1 cellular context compared by ENCODE assay signal in genomic region chr11:112783945-112784322, GRCh38.
TF ChIP-seq lines count a peak whose summit lies in the region.

No MANE protein-coding gene starts in this region.

TF ChIP-seq in HEK293, 187 proteins besides CTCF, POLR2A, EP300 and RAD21 (continued from another document):
- TF ChIP-seq REST (tag by site-specific recombination; IDR thresholded peaks at IDR 0.05) (no peak), ZNF701 (tag by site-specific recombination; IDR thresholded peaks at IDR 0.05) (no peak), ZNF48 (tag by site-specific recombination; IDR thresholded peaks at IDR 0.05) (no peak), ZBTB44 (tag by site-specific recombination; IDR thresholded peaks at IDR 0.05) (no peak), ZNF626 (tag by site-specific recombination; IDR thresholded peaks at IDR 0.05) (no peak), AEBP2 (tag by site-specific recombination; IDR thresholded peaks at IDR 0.05; ENCODE audit: borderline replicate concordance) (no peak), ZNF768 (tag by site-specific recombination; IDR thresholded peaks at IDR 0.05) (no peak), ZNF121 (tag by site-specific recombination; IDR thresholded peaks at IDR 0.05) (no peak), HIC1 (tag by site-specific recombination; IDR thresholded peaks at IDR 0.05) (no peak)
